23 cellular contexts compared by ENCODE assay signal in the genomic region with DNA sequence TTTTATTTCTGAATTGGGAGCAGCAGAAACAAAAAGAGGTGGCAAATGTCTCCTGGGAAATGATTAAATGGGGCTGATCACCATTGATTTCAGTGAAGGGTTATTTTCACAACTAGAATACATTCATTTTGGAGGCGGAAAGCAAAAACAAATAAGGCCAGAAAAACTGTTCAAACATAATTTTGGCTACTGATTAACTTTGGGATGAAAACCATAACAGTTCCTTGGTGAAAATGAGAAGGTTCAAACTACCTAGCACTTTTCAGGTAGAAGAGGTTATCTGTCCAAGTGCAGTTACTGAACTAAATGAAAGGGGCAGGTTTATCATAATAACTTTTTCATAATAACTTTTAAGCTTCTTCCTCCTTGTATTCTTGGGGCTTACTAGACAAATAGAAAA.
"Had no signal": no experiment of that assay in that cellular context is flagged by ENCODE, and none has a peak within 500 bp of the region (broad histone marks: within the 10 kb centered on the region; RNA-seq: fewer than 3 reads in every experiment).

No MANE protein-coding gene starts in this region.

- H3K27me3 ChIP-seq: esophagus muscularis mucosa, heart right ventricle, spleen, testis had no signal

- H3K27ac ChIP-seq: esophagus muscularis mucosa, heart right ventricle, spleen, testis had no signal

- H3K4me1 ChIP-seq: esophagus muscularis mucosa, spleen, testis had no signal

- ATAC-seq: activated CD8-positive, alpha-beta T cell treated with anti-CD3 and anti-CD28 coated beads for 36 hours; activated T-cell treated with anti-CD3 and anti-CD28 coated beads, Interleukin-2, amount 50 U/mL, for 4 hours; activated T-helper 17 cell treated with anti-CD3 and anti-CD28 coated beads, Interleukin-2, amount 50 U/mL, for 72 hours; heart right ventricle; right cardiac atrium had no signal

- H3K9me3 ChIP-seq: esophagus muscularis mucosa, heart right ventricle, testis had no signal

- FAIRE-seq: urothelium cell line had no signal

- H3K4me3 ChIP-seq: esophagus muscularis mucosa, heart right ventricle, spleen, testis had no signal

- DNase-seq: activated B cell treated with CpG ODN at 0.5 μM for 24 hours; activated CD4-positive, alpha-beta T cell treated with anti-CD3 and anti-CD28 coated beads, Interleukin-2, amount 50 U/mL, for 1 hour; activated CD8-positive, alpha-beta T cell treated with anti-CD3 and anti-CD28 coated beads for 36 hours; activated gamma-delta T cell treated with Interleukin-2 at 50 U/mL for 16 hours; activated naive CD4-positive, alpha-beta T cell treated with anti-CD3 and anti-CD28 coated beads, Interleukin-2, amount 50 U/mL, for 16 hours; activated T-cell treated with anti-CD3 and anti-CD28 coated beads, Interleukin-2, amount 50 U/mL, for 4 hours; amniotic stem cell; caudate nucleus; endodermal cell; foreskin melanocyte; heart right ventricle; mammary epithelial cell; naive B cell; nephron progenitor cell; nucleus accumbens; right cardiac atrium; spleen; stimulated activated naive CD4-positive, alpha-beta T cell; testis; trophoblast cell had no signal

- H3K36me3 ChIP-seq: esophagus muscularis mucosa, heart right ventricle, spleen had no signal
